ENCODE assay signal across 28 cellular contexts in genomic region chr6:80938131-80938530, GRCh38.
A peak's percentile ranks its signal among the peaks of the same experiment; 100 is the strongest.
DNase-seq lines count a peak whose midpoint lies in the region; ATAC-seq and TF ChIP-seq lines count a peak whose summit lies in the region.
"Had no signal": no experiment of that assay in that cellular context is flagged by ENCODE, and none has a peak within 500 bp of the region (broad histone marks: within the 10 kb centered on the region; RNA-seq: fewer than 3 reads in every experiment).

No MANE protein-coding gene starts in this region.

- ATAC-seq in activated CD8-positive, alpha-beta T cell treated with anti-CD3 and anti-CD28 coated beads, Interleukin-2, amount 10 ng/mL, durations not matched to agents 7 days and 5 days = no peak
- ATAC-seq in activated CD8-positive, alpha-beta T cell treated with anti-CD3 and anti-CD28 coated beads for 36 hours = no peak
- ATAC-seq: GM23338, Right ventricle myocardium inferior, SK-N-SH treated with all-trans-retinoic acid at 6 μM for 48 hours had no signal

- no peak overlapping the region for H3K9ac ChIP-seq in endodermal cell (ENCODE audit: extremely low read depth, low read length, poor library complexity, severe bottlenecking)
- H3K9ac ChIP-seq: BLaER1 had no signal

- H3K27ac ChIP-seq in endodermal cell (ENCODE audit: low read depth, low read length) = no peak overlapping the region
- H3K27ac ChIP-seq: BLaER1, PC-9, SJCRH30 had no signal

- H3K27ac Mint-ChIP-seq in activated CD8-positive, alpha-beta T cell treated with anti-CD3 and anti-CD28 coated beads, Interleukin-2, amount 10 ng/mL, durations not matched to agents 7 days and 5 days = peak overlapping the region; percentile 52
- no peak overlapping the region for H3K27ac Mint-ChIP-seq in activated CD8-positive, alpha-beta T cell treated with anti-CD3 and anti-CD28 coated beads for 36 hours
- no peak overlapping the region for H3K27ac Mint-ChIP-seq in endodermal cell
- no peak overlapping the region for H3K27ac Mint-ChIP-seq in mesothelial cell of epicardium
- H3K27ac Mint-ChIP-seq: CD4-positive, alpha-beta T cell; GM23338; HFFc6; IgD-negative memory B cell had no signal

- no peaks in the 10 kb centered on the region for H3K4me1 ChIP-seq in endodermal cell (ENCODE audit: control insufficient read depth, insufficient read depth, low read length)
- H3K4me1 ChIP-seq: BLaER1, SJCRH30 had no signal

- H3K4me1 Mint-ChIP-seq in activated CD8-positive, alpha-beta T cell treated with anti-CD3 and anti-CD28 coated beads, Interleukin-2, amount 10 ng/mL, durations not matched to agents 7 days and 5 days (ENCODE audit: low read depth) = no peaks in the 10 kb centered on the region
- no peaks in the 10 kb centered on the region for H3K4me1 Mint-ChIP-seq in activated CD8-positive, alpha-beta T cell treated with anti-CD3 and anti-CD28 coated beads for 36 hours (ENCODE audit: low read depth)
- H3K4me1 Mint-ChIP-seq in endodermal cell (peaks cover 18% of the 10 kb centered on the region), mesothelial cell of epicardium (peaks cover 32% of the 10 kb centered on the region)
- H3K4me1 Mint-ChIP-seq: GM23338, H9, IgD-negative memory B cell had no signal

- no peak for DNase-seq in activated CD8-positive, alpha-beta T cell treated with anti-CD3 and anti-CD28 coated beads, Interleukin-2, amount 10 ng/mL, durations not matched to agents 7 days and 5 days
- DNase-seq in activated CD8-positive, alpha-beta T cell treated with anti-CD3 and anti-CD28 coated beads for 36 hours = no peak
- DNase-seq in HFF-Myc (ENCODE audit: extremely low read depth, low read depth) = peak; percentile 72
- DNase-seq in endodermal cell = no peak
- peak; percentile 53 to 72 for DNase-seq in foreskin fibroblast
- DNase-seq in LoVo (ENCODE audit: low spot score) = no peak
- DNase-seq in GM13976 (ENCODE audit: low spot score) = no peak
- no peak for DNase-seq in mesothelial cell of epicardium (ENCODE audit: low spot score in 2 of 2, unreplicated experiment in 2 of 2)
- DNase-seq: 8988T; ACHN; CD4-positive, alpha-beta T cell; COR-L47; DMS79; H9; HFFc6; NCI-H1092; NCI-H1417 treated with DMSO at 0.1 percent for 48 hours; NCI-H1694 treated with DMSO at 0.1 percent for 48 hours; NCI-H2081; NCI-H345; NCI-H82; PC-9; SJCRH30 had no signal

- POLR2A ChIA-PET in activated CD8-positive, alpha-beta T cell treated with anti-CD3 and anti-CD28 coated beads, Interleukin-2, amount 10 ng/mL, durations not matched to agents 7 days and 5 days (lab: Charles Lee) = no interaction called here
- POLR2A ChIA-PET in activated CD8-positive, alpha-beta T cell treated with anti-CD3 and anti-CD28 coated beads for 36 hours (lab: Charles Lee) = no interaction called here

- H3K36me3 ChIP-seq in endodermal cell (ENCODE audit: control insufficient read depth, insufficient read depth, low read length) = no peaks in the 10 kb centered on the region
- H3K36me3 ChIP-seq: BLaER1, SJCRH30 had no signal

- H3K27me3 ChIP-seq in endodermal cell (ENCODE audit: control insufficient read depth, insufficient read depth, low read length, poor library complexity, severe bottlenecking) = no peaks in the 10 kb centered on the region
- H3K27me3 ChIP-seq: BLaER1, SJCRH30 had no signal

- intact Hi-C loops in activated CD8-positive, alpha-beta T cell treated with anti-CD3 and anti-CD28 coated beads for 36 hours (cut with micrococcal nuclease) = no loop called here

- H3K27me3 Mint-ChIP-seq in activated CD8-positive, alpha-beta T cell treated with anti-CD3 and anti-CD28 coated beads, Interleukin-2, amount 10 ng/mL, durations not matched to agents 7 days and 5 days (ENCODE audit: low read depth) = no peaks in the 10 kb centered on the region
- H3K27me3 Mint-ChIP-seq in activated CD8-positive, alpha-beta T cell treated with anti-CD3 and anti-CD28 coated beads for 36 hours = no peaks in the 10 kb centered on the region
- no peaks in the 10 kb centered on the region for H3K27me3 Mint-ChIP-seq in endodermal cell (ENCODE audit: insufficient read depth)
- no peaks in the 10 kb centered on the region for H3K27me3 Mint-ChIP-seq in mesothelial cell of epicardium (ENCODE audit: low read depth)
- H3K27me3 Mint-ChIP-seq: CD4-positive, alpha-beta T cell; IgD-negative memory B cell had no signal

- in situ Hi-C loops in GM13976 (cut with MboI; ENCODE audit: low sequenced_read_pairs, unreplicated experiment) = no loop called here

- peaks cover 15% of the 10 kb centered on the region for H3K9me3 Mint-ChIP-seq in activated CD8-positive, alpha-beta T cell treated with anti-CD3 and anti-CD28 coated beads, Interleukin-2, amount 10 ng/mL, durations not matched to agents 7 days and 5 days (ENCODE audit: insufficient read depth)
- H3K9me3 Mint-ChIP-seq in activated CD8-positive, alpha-beta T cell treated with anti-CD3 and anti-CD28 coated beads for 36 hours = peaks cover 8% of the 10 kb centered on the region
- H3K9me3 Mint-ChIP-seq in endodermal cell (peaks cover 38% of the 10 kb centered on the region), mesothelial cell of epicardium (peaks cover 44% of the 10 kb centered on the region)

- H3K4me3 ChIP-seq in HFF-Myc (replicated peaks; ENCODE audit: low read depth, low read length) (no peak overlapping the region), endodermal cell (ENCODE audit: low read length) (peak overlapping the region; percentile 68), foreskin fibroblast (ENCODE audit: low read depth in 1 of 2, low read length in 2 of 2) (no peak overlapping the region)
- H3K4me3 ChIP-seq: BLaER1, GM23338, PC-9, SJCRH30 had no signal

- H3K9me3 ChIP-seq in endodermal cell (ENCODE audit: control insufficient read depth, low read length) = peaks cover 50% of the 10 kb centered on the region
- H3K9me3 ChIP-seq: BLaER1, SJCRH30 had no signal

- CTCF ChIA-PET in activated CD8-positive, alpha-beta T cell treated with anti-CD3 and anti-CD28 coated beads, Interleukin-2, amount 10 ng/mL, durations not matched to agents 7 days and 5 days (lab: Charles Lee) = no interaction called here
- CTCF ChIA-PET in activated CD8-positive, alpha-beta T cell treated with anti-CD3 and anti-CD28 coated beads for 36 hours (lab: Charles Lee) = no interaction called here

- TF ChIP-seq CTCF in activated CD8-positive, alpha-beta T cell treated with anti-CD3 and anti-CD28 coated beads for 36 hours (IDR thresholded peaks at IDR 0.05) = no peak
- no peak for TF ChIP-seq CTCF in HFF-Myc (IDR thresholded peaks at IDR 0.05; ENCODE audit: low read depth, low read length, missing control alignments)
- no peak for TF ChIP-seq CTCF in endodermal cell (conservative IDR thresholded peaks at IDR 0.05)
- TF ChIP-seq CTCF in foreskin fibroblast (IDR thresholded peaks at IDR 0.05; ENCODE audit: low read depth, low read length) = no peak
- no peak for TF ChIP-seq CTCF in GM13976 (IDR thresholded peaks at IDR 0.05; ENCODE audit: borderline replicate concordance, control extremely low read depth, extremely low read depth, insufficient read depth, missing control alignments)
- TF ChIP-seq CTCF in mesothelial cell of epicardium (IDR thresholded peaks at IDR 0.05; ENCODE audit: unreplicated experiment) = no peak

- H3K4me3 Mint-ChIP-seq in activated CD8-positive, alpha-beta T cell treated with anti-CD3 and anti-CD28 coated beads, Interleukin-2, amount 10 ng/mL, durations not matched to agents 7 days and 5 days = no peak overlapping the region
- no peak overlapping the region for H3K4me3 Mint-ChIP-seq in activated CD8-positive, alpha-beta T cell treated with anti-CD3 and anti-CD28 coated beads for 36 hours
- no peak overlapping the region for H3K4me3 Mint-ChIP-seq in endodermal cell
- H3K4me3 Mint-ChIP-seq in mesothelial cell of epicardium = no peak overlapping the region
- H3K4me3 Mint-ChIP-seq: CD4-positive, alpha-beta T cell; GM23338; H9; HFFc6; IgD-negative memory B cell had no signal

- no peaks in the 10 kb centered on the region for H3K36me3 Mint-ChIP-seq in activated CD8-positive, alpha-beta T cell treated with anti-CD3 and anti-CD28 coated beads, Interleukin-2, amount 10 ng/mL, durations not matched to agents 7 days and 5 days (ENCODE audit: low read depth)
- no peaks in the 10 kb centered on the region for H3K36me3 Mint-ChIP-seq in activated CD8-positive, alpha-beta T cell treated with anti-CD3 and anti-CD28 coated beads for 36 hours (ENCODE audit: low read depth)
- H3K36me3 Mint-ChIP-seq in endodermal cell (ENCODE audit: low read depth) (peaks cover 18% of the 10 kb centered on the region), mesothelial cell of epicardium (peaks cover 10% of the 10 kb centered on the region)
- H3K36me3 Mint-ChIP-seq: IgD-negative memory B cell had no signal

- WGBS in endodermal cell (ENCODE audit: insufficient coverage in 1 of 2, insufficient read length in 1 of 2), 2 experiments = 90 to 100% methylated on average over 1 of the region's 1 CpG

Comparison
In these comparisons a context has a peak if more than half of its experiments do, and no peak if none do; other contexts are left out.
1. DNase-seq: peak in HFF-Myc (single experiment) and foreskin fibroblast (2 of 2); none in activated CD8-positive, alpha-beta T cell treated with anti-CD3 and anti-CD28 coated beads, Interleukin-2, amount 10 ng/mL, durations not matched to agents 7 days and 5 days (single experiment), activated CD8-positive, alpha-beta T cell treated with anti-CD3 and anti-CD28 coated beads for 36 hours (single experiment), endodermal cell (single experiment), LoVo (single experiment), GM13976 (single experiment) and mesothelial cell of epicardium (0 of 2).